15 cellular contexts compared by ENCODE assay signal in genomic region chr15:90949979-90950675, GRCh38.
"Had no signal": no experiment of that assay in that cellular context is flagged by ENCODE, and none has a peak within 500 bp of the region (broad histone marks: within the 10 kb centered on the region; RNA-seq: fewer than 3 reads in every experiment).

No MANE protein-coding gene starts in this region.

- H3K27ac ChIP-seq: neural progenitor cell, pancreas, thyroid gland, uterus had no signal

- H3K4me3 ChIP-seq: neural progenitor cell, pancreas, thyroid gland, uterus had no signal

- H3K27me3 ChIP-seq: neural progenitor cell, pancreas, thyroid gland, uterus had no signal

- H3K4me1 ChIP-seq: neural progenitor cell, pancreas, uterus had no signal

- H3K9ac ChIP-seq: neural progenitor cell had no signal

- ATAC-seq: activated CD8-positive, alpha-beta T cell treated with anti-CD3 and anti-CD28 coated beads for 36 hours; activated T-cell treated with anti-CD3 and anti-CD28 coated beads, Interleukin-2, amount 50 U/mL, for 4 hours; effector memory CD8-positive, alpha-beta T cell; pancreas; stimulated activated memory B cell treated with anti-CD40 and anti-IgM and Interleukin-4, amounts not matched to agents 10 μg/mL and 1 μg/mL and 100 μg/mL, for 72 hours; WTC11 had no signal

- H3K9me3 ChIP-seq: pancreas, thyroid gland, uterus had no signal

- DNase-seq: activated CD4-positive, alpha-beta T cell treated with anti-CD3 and anti-CD28 coated beads for 4 hours; activated CD8-positive, alpha-beta T cell treated with anti-CD3 and anti-CD28 coated beads for 36 hours; activated effector memory CD4-positive, alpha-beta T cell treated with anti-CD3 and anti-CD28 coated beads, Interleukin-2, amount 50 U/mL, for 16 hours; activated T-cell treated with anti-CD3 and anti-CD28 coated beads, Interleukin-2, amount 50 U/mL, for 4 hours; amniotic stem cell; cerebellar nuclear complex; effector memory CD8-positive, alpha-beta T cell; midbrain; pancreas; thyroid gland; uterus had no signal

- H3K36me3 ChIP-seq: neural progenitor cell, uterus had no signal

- FAIRE-seq: pancreas, TTC549 had no signal
